Comparison of ENCODE assay signal across 1 cellular context in genomic region chr16:68751160-68751559, GRCh38.
TF ChIP-seq lines count a peak whose summit lies in the region.

No MANE protein-coding gene starts in this region.

TF ChIP-seq in K562, 482 proteins besides CTCF, POLR2A, EP300 and RAD21 (continued from another document):
- TF ChIP-seq CHD7 (IDR thresholded peaks at IDR 0.05; ENCODE audit: low read depth, low read length) (no peak), RBM25 (IDR thresholded peaks at IDR 0.05; ENCODE audit: low read depth, low read length, severe bottlenecking) (peak; percentile 67)
